20 cellular contexts compared by ENCODE assay signal in genomic region chr11:31582697-31583096, GRCh38.
"Had no signal": no experiment of that assay in that cellular context is flagged by ENCODE, and none has a peak within 500 bp of the region (broad histone marks: within the 10 kb centered on the region; RNA-seq: fewer than 3 reads in every experiment).

No MANE protein-coding gene starts in this region.

- H3K27me3 Mint-ChIP-seq: activated naive CD8-positive, alpha-beta T cell; stimulated activated naive B cell treated with anti-CD40 and anti-IgM and Interleukin-4, amounts not matched to agents 10 μg/mL and 1 μg/mL and 100 μg/mL, for 72 hours had no signal

- DNase-seq: activated CD4-positive, alpha-beta T cell treated with anti-CD3 and anti-CD28 coated beads for 1 hour; activated CD4-positive, alpha-beta T cell treated with anti-CD3 and anti-CD28 coated beads, Interleukin-2, amount 50 U/mL, for 4 hours; body of pancreas; caudate nucleus; colonic mucosa; endodermal cell; foreskin fibroblast; glutamatergic neuron; hypothalamus; immature natural killer cell; left ventricle myocardium superior; nephron progenitor cell; retina; spleen; stimulated activated naive B cell treated with anti-CD40 and anti-IgM and Interleukin-4, amounts not matched to agents 10 μg/mL and 1 μg/mL and 100 μg/mL, for 72 hours had no signal

- ATAC-seq: body of pancreas; left ventricle myocardium superior; stimulated activated naive B cell treated with anti-CD40 and anti-IgM and Interleukin-4, amounts not matched to agents 10 μg/mL and 1 μg/mL and 100 μg/mL, for 72 hours had no signal

- H3K27ac ChIP-seq: body of pancreas, colonic mucosa, epithelial cell of prostate, spleen, VCaP had no signal

- H3K9me3 Mint-ChIP-seq: activated T-helper 1 cell treated with anti-CD3 and anti-CD28 coated beads, Interleukin-12 subunit alpha, Interleukin-12 subunit beta, Interleukin-2, Interleukin-4 antibody, amounts not matched to agents 30 ng/mL and 10 ng/mL and 1 ng/mL, durations not matched to agents 14 hours and 24 hours and 36 hours; T-helper 2 cell treated with Interferon-gamma antibody and Interleukin-4, amounts not matched to agents 5 μg/mL and 100 μg/mL, for 36 hours had no signal

- H3K9me3 ChIP-seq: body of pancreas, colonic mucosa had no signal

- H3K27ac Mint-ChIP-seq: activated naive CD8-positive, alpha-beta T cell; activated T-helper 1 cell treated with anti-CD3 and anti-CD28 coated beads, Interleukin-12 subunit alpha, Interleukin-12 subunit beta, Interleukin-2, Interleukin-4 antibody, amounts not matched to agents 30 ng/mL and 10 ng/mL and 1 ng/mL, durations not matched to agents 14 hours and 24 hours and 36 hours; endodermal cell; nephron progenitor cell; stimulated activated naive B cell treated with anti-CD40 and anti-IgM and Interleukin-4, amounts not matched to agents 10 μg/mL and 1 μg/mL and 100 μg/mL, for 72 hours; T-helper 2 cell treated with Interferon-gamma antibody and Interleukin-4, amounts not matched to agents 5 μg/mL and 100 μg/mL, for 36 hours had no signal

- H3K27me3 ChIP-seq: body of pancreas, colonic mucosa, spleen had no signal

- H3K4me3 ChIP-seq: body of pancreas, colonic mucosa, spleen had no signal

- H3K4me1 Mint-ChIP-seq: endodermal cell, nephron progenitor cell had no signal

- H3K4me1 ChIP-seq: body of pancreas, colonic mucosa, spleen had no signal

- H3K36me3 ChIP-seq: colonic mucosa had no signal

- H3K4me3 Mint-ChIP-seq: activated naive CD8-positive, alpha-beta T cell; activated T-helper 1 cell treated with anti-CD3 and anti-CD28 coated beads, Interleukin-12 subunit alpha, Interleukin-12 subunit beta, Interleukin-2, Interleukin-4 antibody, amounts not matched to agents 30 ng/mL and 10 ng/mL and 1 ng/mL, durations not matched to agents 14 hours and 24 hours and 36 hours; endodermal cell; immature natural killer cell; nephron progenitor cell; stimulated activated naive B cell treated with anti-CD40 and anti-IgM and Interleukin-4, amounts not matched to agents 10 μg/mL and 1 μg/mL and 100 μg/mL, for 72 hours; T-helper 2 cell treated with Interferon-gamma antibody and Interleukin-4, amounts not matched to agents 5 μg/mL and 100 μg/mL, for 36 hours had no signal
